Comparison of ENCODE assay signal across 32 cellular contexts in the genomic region with DNA sequence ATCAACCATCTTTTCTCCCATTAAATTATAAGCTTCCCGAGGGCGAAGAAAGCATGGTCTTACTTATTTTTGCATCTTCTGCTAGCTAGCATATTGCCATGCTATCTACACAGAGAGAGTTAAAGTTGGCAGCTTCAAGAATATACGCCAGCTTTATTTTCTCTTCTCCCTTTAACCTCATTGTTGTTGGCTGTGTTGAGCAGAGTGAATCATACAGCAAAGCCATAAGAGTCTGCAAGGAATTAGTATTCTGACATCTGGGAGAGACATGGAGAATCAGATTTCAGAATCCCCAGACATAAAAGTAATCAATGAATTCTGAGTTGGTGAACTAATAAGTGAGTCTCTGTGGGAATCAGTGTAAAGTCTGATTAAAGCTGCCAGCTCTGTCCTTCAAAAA.
"Had no signal": no experiment of that assay in that cellular context is flagged by ENCODE, and none has a peak within 500 bp of the region (broad histone marks: within the 10 kb centered on the region; RNA-seq: fewer than 3 reads in every experiment).

No MANE protein-coding gene starts in this region.

- H3K27me3 Mint-ChIP-seq: activated CD4-positive, alpha-beta memory T cell treated with anti-CD3 and anti-CD28 coated beads for 36 hours; activated CD4-positive, alpha-beta T cell treated with anti-CD3 and anti-CD28 coated beads, Interleukin-2, amount 10 ng/mL, durations not matched to agents 24 days and 14 days; activated naive CD8-positive, alpha-beta T cell treated with anti-CD3 and anti-CD28 coated beads for 36 hours; dendritic cell treated with granulocyte-macrophage colony-stimulating factor and Interleukin-4, amounts not matched to agents 40 ng/mL and 50 ng/mL, for 4 days; T-helper 17 cell had no signal

- H3K27me3 ChIP-seq: ascending aorta, breast epithelium, esophagus muscularis mucosa, heart right ventricle, right lobe of liver had no signal

- H3K36me3 ChIP-seq: ascending aorta, breast epithelium, esophagus muscularis mucosa, heart right ventricle, left ventricle myocardium inferior, right lobe of liver, thoracic aorta, WERI-Rb-1 had no signal

- H3K4me3 Mint-ChIP-seq: activated CD4-positive, alpha-beta memory T cell treated with anti-CD3 and anti-CD28 coated beads for 36 hours; activated CD4-positive, alpha-beta T cell treated with anti-CD3 and anti-CD28 coated beads, Interleukin-2, amount 10 ng/mL, durations not matched to agents 24 days and 14 days; activated naive CD4-positive, alpha-beta T cell treated with anti-CD3 and anti-CD28 coated beads for 36 hours; activated naive CD8-positive, alpha-beta T cell treated with anti-CD3 and anti-CD28 coated beads for 36 hours; activated T-helper 1 cell treated with anti-CD3 and anti-CD28 coated beads, Interleukin-12 subunit alpha, Interleukin-12 subunit beta, Interleukin-2, Interleukin-4 antibody, amounts not matched to agents 30 ng/mL and 10 ng/mL and 1 ng/mL, durations not matched to agents 14 hours and 24 hours and 36 hours; dendritic cell treated with granulocyte-macrophage colony-stimulating factor and Interleukin-4, amounts not matched to agents 40 ng/mL and 50 ng/mL, for 4 days; nephron; T-helper 17 cell had no signal

- H3K4me1 ChIP-seq: ascending aorta, breast epithelium, left ventricle myocardium inferior, right lobe of liver had no signal

- H3K9me3 Mint-ChIP-seq: activated CD4-positive, alpha-beta T cell treated with anti-CD3 and anti-CD28 coated beads, Interleukin-2, amount 10 ng/mL, durations not matched to agents 24 days and 14 days; activated naive CD4-positive, alpha-beta T cell treated with anti-CD3 and anti-CD28 coated beads for 36 hours; activated naive CD8-positive, alpha-beta T cell treated with anti-CD3 and anti-CD28 coated beads for 36 hours; nephron had no signal

- DNase-seq: activated CD4-positive, alpha-beta memory T cell treated with anti-CD3 and anti-CD28 coated beads for 36 hours; activated CD4-positive, alpha-beta T cell treated with anti-CD3 and anti-CD28 coated beads, Interleukin-2, amount 10 ng/mL, durations not matched to agents 24 days and 14 days; activated CD8-positive, alpha-beta memory T cell treated with anti-CD3 and anti-CD28 coated beads, Interleukin-2, amount 50 U/mL, for 4 hours; activated effector memory CD4-positive, alpha-beta T cell treated with anti-CD3 and anti-CD28 coated beads, Interleukin-2, amount 50 U/mL, for 16 hours; activated naive CD4-positive, alpha-beta T cell treated with anti-CD3 and anti-CD28 coated beads for 36 hours; activated naive CD8-positive, alpha-beta T cell treated with anti-CD3 and anti-CD28 coated beads for 36 hours; activated T-cell treated with anti-CD3 and anti-CD28 coated beads, Interleukin-2, amount 50 U/mL, for 1 hour; central memory CD4-positive, alpha-beta T cell; foreskin melanocyte; heart right ventricle; left ventricle myocardium inferior; mesendoderm; mucosa of descending colon; posterior cingulate gyrus; right lobe of liver; stimulated activated CD4-positive, alpha-beta T cell treated with anti-CD3 and anti-CD28 coated beads, Interleukin-12 subunit alpha, Interleukin-12 subunit beta, amount 100 ng/mL, for 4 hours; stimulated activated CD4-positive, alpha-beta T cell treated with anti-CD3 and anti-CD28 coated beads, Interleukin-4, amount 100 ng/mL, for 1 hour; stimulated activated naive CD8-positive, alpha-beta T cell treated with anti-CD3 and anti-CD28 coated beads, Interleukin-15, Interleukin-2, amounts not matched to agents 100 U/mL and 50 U/mL, for 24 hours; T-helper 17 cell; T1000; trophoblast cell; WERI-Rb-1 had no signal

- H3K4me1 Mint-ChIP-seq: activated CD4-positive, alpha-beta T cell treated with anti-CD3 and anti-CD28 coated beads, Interleukin-2, amount 10 ng/mL, durations not matched to agents 24 days and 14 days; activated naive CD8-positive, alpha-beta T cell treated with anti-CD3 and anti-CD28 coated beads for 36 hours; nephron; T-helper 17 cell had no signal

- H3K27ac Mint-ChIP-seq: activated CD4-positive, alpha-beta memory T cell treated with anti-CD3 and anti-CD28 coated beads for 36 hours; activated CD4-positive, alpha-beta T cell treated with anti-CD3 and anti-CD28 coated beads, Interleukin-2, amount 10 ng/mL, durations not matched to agents 24 days and 14 days; activated naive CD4-positive, alpha-beta T cell treated with anti-CD3 and anti-CD28 coated beads for 36 hours; activated naive CD8-positive, alpha-beta T cell treated with anti-CD3 and anti-CD28 coated beads for 36 hours; activated T-helper 1 cell treated with anti-CD3 and anti-CD28 coated beads, Interleukin-12 subunit alpha, Interleukin-12 subunit beta, Interleukin-2, Interleukin-4 antibody, amounts not matched to agents 30 ng/mL and 10 ng/mL and 1 ng/mL, durations not matched to agents 14 hours and 24 hours and 36 hours; dendritic cell treated with granulocyte-macrophage colony-stimulating factor and Interleukin-4, amounts not matched to agents 40 ng/mL and 50 ng/mL, for 4 days; nephron; T-helper 17 cell had no signal

- H3K36me3 Mint-ChIP-seq: activated CD4-positive, alpha-beta memory T cell treated with anti-CD3 and anti-CD28 coated beads for 36 hours; activated naive CD8-positive, alpha-beta T cell treated with anti-CD3 and anti-CD28 coated beads for 36 hours had no signal

- ATAC-seq: activated CD4-positive, CD25-positive, alpha-beta regulatory T cell treated with anti-CD3 and anti-CD28 coated beads, Interleukin-2, amount 50 U/mL, for 24 hours; heart right ventricle; mucosa of descending colon; right lobe of liver; stimulated activated naive CD8-positive, alpha-beta T cell treated with anti-CD3 and anti-CD28 coated beads, Interleukin-15, Interleukin-2, amounts not matched to agents 100 U/mL and 50 U/mL, for 24 hours; T-helper 17 cell had no signal

- H3K4me3 ChIP-seq: ascending aorta, breast epithelium, esophagus muscularis mucosa, heart right ventricle, left ventricle myocardium inferior, lung, mucosa of descending colon, right lobe of liver, skin epidermis, thoracic aorta had no signal

- H3K9me3 ChIP-seq: ascending aorta, breast epithelium, esophagus muscularis mucosa, mucosa of descending colon, right lobe of liver, thoracic aorta had no signal

- H3K27ac ChIP-seq: ascending aorta, breast epithelium, esophagus muscularis mucosa, heart right ventricle, left ventricle myocardium inferior, right lobe of liver, skin epidermis, thoracic aorta, WERI-Rb-1 had no signal
